Comparison of ENCODE assay signal across 8 cellular contexts in the genomic region with DNA sequence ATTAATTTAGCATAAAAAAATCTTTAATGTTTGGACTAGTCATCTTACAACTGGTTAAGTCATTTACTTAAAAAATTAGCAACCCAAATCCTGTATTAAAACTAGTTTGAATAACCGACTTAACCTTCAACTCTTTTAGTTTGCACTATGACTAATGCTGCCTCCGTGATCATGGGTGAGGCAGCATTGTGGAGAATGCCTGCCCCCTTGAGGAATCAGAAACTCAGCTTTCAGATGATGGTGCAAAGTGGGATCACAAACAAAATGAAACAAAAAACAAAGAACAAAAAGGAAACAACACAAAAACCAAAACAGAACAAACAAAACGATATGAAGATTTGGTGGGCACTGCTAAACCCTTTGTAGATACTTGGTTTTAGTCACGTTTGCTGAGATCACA.
DNase-seq lines count a peak whose midpoint lies in the region; ATAC-seq and TF ChIP-seq lines count a peak whose summit lies in the region.

No MANE protein-coding gene starts in this region.

- H3K27ac ChIP-seq in ascending aorta (no peak overlapping the region), uterus (no peak overlapping the region)

- DNase-seq in AG08396 (ENCODE audit: low spot score) (peak; percentile 48), ascending aorta (ENCODE audit: low spot score in 2 of 2) (no peak), inferior parietal cortex (ENCODE audit: extremely low spot score) (peak; percentile 73), uterus (no peak)

- no peak for TF ChIP-seq POLR2A in uterus (IDR thresholded peaks at IDR 0.05)

- H3K9me3 ChIP-seq in ascending aorta (no peaks in the 10 kb centered on the region), uterus (no peaks in the 10 kb centered on the region)

- ATAC-seq in HG03280 (IDR thresholded peaks at IDR 0.05; ENCODE audit: unreplicated experiment) (peak; percentile 75), GM18517 (IDR thresholded peaks at IDR 0.05; ENCODE audit: unreplicated experiment) (no peak), HG02973 (IDR thresholded peaks at IDR 0.05; ENCODE audit: unreplicated experiment) (no peak)
- no peak for ATAC-seq in activated CD4-positive, CD25-positive, alpha-beta regulatory T cell treated with anti-CD3 and anti-CD28 coated beads, Interleukin-2, amount 50 U/mL, for 24 hours

- H3K4me3 ChIP-seq in ascending aorta (no peak overlapping the region), uterus (no peak overlapping the region)

- H3K27me3 ChIP-seq in ascending aorta (no peaks in the 10 kb centered on the region), uterus (no peaks in the 10 kb centered on the region)

- no peaks in the 10 kb centered on the region for H3K36me3 ChIP-seq in ascending aorta
- no peaks in the 10 kb centered on the region for H3K36me3 ChIP-seq in uterus

- TF ChIP-seq CTCF in ascending aorta (IDR thresholded peaks at IDR 0.05) (peak; percentile 52 to 66 (median 53)), uterus (IDR thresholded peaks at IDR 0.05) (no peak)

- intact Hi-C loops in ascending aorta (cut with DNase I) = loop anchor here (1.0 to 5.0 kb wide), 3 partner anchors 54 to 129 kb away; a partner anchor contains a TSS
- intact Hi-C loops in uterus (cut with DNase I; ENCODE audit: low total_unique reads) = no loop called here

- H3K4me1 ChIP-seq in ascending aorta = no peaks in the 10 kb centered on the region
- no peaks in the 10 kb centered on the region for H3K4me1 ChIP-seq in uterus

Comparison
In these comparisons a context has a peak if more than half of its experiments do, and no peak if none do; other contexts are left out.
1. DNase-seq: peak in AG08396 (single experiment) and inferior parietal cortex (single experiment); none in ascending aorta (0 of 2) and uterus (0 of 2).
2. CTCF ChIP-seq: peak in ascending aorta (3 of 3); none in uterus (0 of 4).